16 cellular contexts compared by ENCODE assay signal in genomic region chr10:113937258-113937657, GRCh38.
DNase-seq lines count a peak whose midpoint lies in the region; ATAC-seq and TF ChIP-seq lines count a peak whose summit lies in the region.
"Had no signal": no experiment of that assay in that cellular context is flagged by ENCODE, and none has a peak within 500 bp of the region (broad histone marks: within the 10 kb centered on the region; RNA-seq: fewer than 3 reads in every experiment).

No MANE protein-coding gene starts in this region.

- no peaks in the 10 kb centered on the region for H3K79me2 ChIP-seq in SK-N-SH (ENCODE audit: insufficient read depth)

- no peak overlapping the region for H2AFZ ChIP-seq in SK-N-SH (ENCODE audit: low read depth)

- H3K9me3 ChIP-seq in SK-N-SH (no peaks in the 10 kb centered on the region), HEK293 (ENCODE audit: control insufficient read depth, insufficient read depth, low read depth, low read length) (no peaks in the 10 kb centered on the region), right lobe of liver (no peaks in the 10 kb centered on the region)
- H3K9me3 ChIP-seq: A549, Caco-2 had no signal

- ATAC-seq in SK-N-SH treated with all-trans-retinoic acid at 6 μM for 48 hours (no peak), right lobe of liver (no peak), HG03354 (IDR thresholded peaks at IDR 0.05; ENCODE audit: poor library complexity, severe bottlenecking, unreplicated experiment) (no peak)
- ATAC-seq: A549; CD8-positive, alpha-beta T cell had no signal

- no peaks in the 10 kb centered on the region for H3F3A ChIP-seq in SK-N-SH (replicated peaks; ENCODE audit: insufficient read depth)

- H3K27me3 ChIP-seq in SK-N-SH (ENCODE audit: insufficient read depth) (no peaks in the 10 kb centered on the region; the same call in 1 of the 2 replicates), right lobe of liver (no peaks in the 10 kb centered on the region)
- H3K27me3 ChIP-seq: BLaER1 treated with 17β-estradiol and CSF1 and Interleukin-3, amounts not matched to agents 10 nM and 100 nM had no signal

- CTCF ChIA-PET in SK-N-SH (lab: Yijun Ruan, JAX): no interaction called here
- CTCF ChIA-PET in HEK293 (lab: Yijun Ruan, JAX): interaction anchor here (0.8 kb wide), 1 partner anchor 139 kb away, joined by 3 read pairs; no protein-coding TSS in a partner anchor

- no peaks in the 10 kb centered on the region for H3K9me2 ChIP-seq in SK-N-SH

- H3K36me3 ChIP-seq in SK-N-SH (replicated peaks in 1 of 2; ENCODE audit: control insufficient read depth in 1 of 2, insufficient read depth in 2 of 2, low read length in 1 of 2) (no peaks in the 10 kb centered on the region), HEK293 (ENCODE audit: control insufficient read depth in 2 of 2, insufficient read depth in 1 of 2, low read length in 2 of 2) (no peaks in the 10 kb centered on the region), right lobe of liver (no peaks in the 10 kb centered on the region)
- H3K36me3 ChIP-seq: BLaER1 treated with 17β-estradiol and CSF1 and Interleukin-3, amounts not matched to agents 10 nM and 100 nM had no signal

- intact Hi-C loops in right lobe of liver (cut with DNase I): no loop called here

- H3K4me1 ChIP-seq in SK-N-SH (ENCODE audit: control insufficient read depth in 1 of 2, insufficient read depth in 2 of 2, low read depth in 1 of 2, low read length in 1 of 2) (no peaks in the 10 kb centered on the region), HEK293 (ENCODE audit: control insufficient read depth, insufficient read depth, low read length) (no peaks in the 10 kb centered on the region), right lobe of liver (peaks cover 0 to 40% (median 14%) of the 10 kb centered on the region in 4 donors)
- H3K4me1 ChIP-seq: A549; BLaER1 treated with 17β-estradiol and CSF1 and Interleukin-3, amounts not matched to agents 10 nM and 100 nM; Caco-2 had no signal

- no peak for TF ChIP-seq EP300 in SK-N-SH (IDR thresholded peaks at IDR 0.05; ENCODE audit: borderline replicate concordance in 1 of 2, low read depth in 1 of 2, low read length in 1 of 2)

- no peak for TF ChIP-seq RAD21 in SK-N-SH (IDR thresholded peaks at IDR 0.05; ENCODE audit: low read length)

- H3K9ac ChIP-seq in SK-N-SH: no peak overlapping the region
- H3K9ac ChIP-seq: BLaER1 treated with 17β-estradiol and CSF1 and Interleukin-3, amounts not matched to agents 10 nM and 100 nM had no signal

- H3K4me2 ChIP-seq in SK-N-SH: no peak overlapping the region
- H3K4me2 ChIP-seq: A549; BLaER1 treated with 17β-estradiol and CSF1 and Interleukin-3, amounts not matched to agents 10 nM and 100 nM had no signal

- no peaks in the 10 kb centered on the region for H4K20me1 ChIP-seq in SK-N-SH (ENCODE audit: insufficient read depth)
- H4K20me1 ChIP-seq: BLaER1 treated with 17β-estradiol and CSF1 and Interleukin-3, amounts not matched to agents 10 nM and 100 nM had no signal

- no peak for TF ChIP-seq CTCF in SK-N-SH (IDR thresholded peaks at IDR 0.05)
- no peak for TF ChIP-seq CTCF in HEK293 (tag by site-specific recombination; IDR thresholded peaks at IDR 0.05)
- no peak for TF ChIP-seq CTCF in right lobe of liver (IDR thresholded peaks at IDR 0.05)

- H3K4me3 ChIP-seq in SK-N-SH (ENCODE audit: low read depth in 2 of 2, low read length in 1 of 2): no peak overlapping the region
- H3K4me3 ChIP-seq in HEK293 (ENCODE audit: low read depth, low read length): no peak overlapping the region
- H3K4me3 ChIP-seq in right lobe of liver: no peak overlapping the region
- H3K4me3 ChIP-seq: A549; BLaER1 treated with 17β-estradiol and CSF1 and Interleukin-3, amounts not matched to agents 10 nM and 100 nM had no signal

- POLR2A ChIA-PET in SK-N-SH (lab: Yijun Ruan, JAX) (no interaction called here), HEK293 (lab: Yijun Ruan, JAX) (no interaction called here)

- no peak for DNase-seq in SK-N-SH
- no peak for DNase-seq in right lobe of liver
- DNase-seq: AML-193; Caco-2; Calu3; CD4-positive, alpha-beta T cell; CD8-positive, alpha-beta T cell; DMS79 treated with DMSO at 0.1 percent for 48 hours; GF-D8 had no signal

- no peak overlapping the region for H3K27ac ChIP-seq in SK-N-SH (ENCODE audit: low read depth in 2 of 2, low read length in 1 of 2)
- H3K27ac ChIP-seq in HEK293 (ENCODE audit: extremely low read depth, low read depth, low read length): no peak overlapping the region
- H3K27ac ChIP-seq in right lobe of liver: peak overlapping the region; percentile 11 to 86 (median 84)
- H3K27ac ChIP-seq: 22Rv1; A549; BLaER1 treated with 17β-estradiol and CSF1 and Interleukin-3, amounts not matched to agents 10 nM and 100 nM; C4-2B had no signal

- TF ChIP-seq POLR2A in right lobe of liver (IDR thresholded peaks at IDR 0.05): no peak

TF ChIP-seq in SK-N-SH treated with all-trans-retinoic acid at 6 μM for 48 hours, 23 proteins besides CTCF, POLR2A, EP300 and RAD21:
- TF ChIP-seq CSDC2 (CRISPR knock-in tag; IDR thresholded peaks at IDR 0.05): no peak
- peak; percentile 80 for TF ChIP-seq ZFP3 (CRISPR knock-in tag; IDR thresholded peaks at IDR 0.05)
TF ChIP-seq in SK-N-SH treated with all-trans-retinoic acid at 6 μM for 48 hours: peak in this region for 1.

TF ChIP-seq in SK-N-SH, 30 proteins besides CTCF, POLR2A, EP300 and RAD21:
- TF ChIP-seq GATA2 (CRISPR knock-in tag; IDR thresholded peaks at IDR 0.05) (no peak), CHD2 (IDR thresholded peaks at IDR 0.05; ENCODE audit: low read length, partially characterized antibody) (no peak), USF2 (IDR thresholded peaks at IDR 0.05; ENCODE audit: borderline replicate concordance, low read depth, low read length) (no peak), JUND (IDR thresholded peaks at IDR 0.05) (no peak), RCOR1 (IDR thresholded peaks at IDR 0.05; ENCODE audit: low read length) (no peak), POLR2AphosphoS5 (IDR thresholded peaks at IDR 0.05; ENCODE audit: low read depth, low read length) (no peak), EZH2phosphoT487 (IDR thresholded peaks at IDR 0.05; ENCODE audit: borderline replicate concordance, low read depth) (no peak), FOXJ3 (CRISPR knock-in tag; IDR thresholded peaks at IDR 0.05) (no peak), NFIC (IDR thresholded peaks at IDR 0.05; ENCODE audit: borderline replicate concordance) (no peak), SMC3 (IDR thresholded peaks at IDR 0.05; ENCODE audit: low read depth, low read length) (no peak)

TF ChIP-seq in HEK293, 187 proteins besides CTCF, POLR2A, EP300 and RAD21:
- TF ChIP-seq INSM2 (tag by site-specific recombination; IDR thresholded peaks at IDR 0.05) (no peak), ZNF830 (tag by site-specific recombination; IDR thresholded peaks at IDR 0.05; ENCODE audit: low read depth) (no peak), ZNF473 (tag by site-specific recombination; IDR thresholded peaks at IDR 0.05) (no peak), ZFP3 (tag by site-specific recombination; IDR thresholded peaks at IDR 0.05; ENCODE audit: low read depth) (peak; percentile 64), SP3 (tag by site-specific recombination; IDR thresholded peaks at IDR 0.05) (no peak), ZNF174 (tag by site-specific recombination; IDR thresholded peaks at IDR 0.05) (no peak), MEIS1 (CRISPR knock-in tag; IDR thresholded peaks at IDR 0.05; ENCODE audit: borderline replicate concordance) (no peak), ZNF335 (tag by site-specific recombination; conservative IDR thresholded peaks at IDR 0.05) (no peak), PRDM6 (tag by site-specific recombination; IDR thresholded peaks at IDR 0.05) (no peak)

Comparison
In these comparisons a context has a peak if more than half of its experiments do, and no peak if none do; other contexts are left out.
1. H3K27ac ChIP-seq: peak in right lobe of liver (3 of 3); none in SK-N-SH (0 of 2) and HEK293 (single experiment).